ENCODE assay signal across 1 cellular context in genomic region chr17:36463916-36464764, GRCh38.
A peak's percentile ranks its signal among the peaks of the same experiment; 100 is the strongest.
TF ChIP-seq lines count a peak whose summit lies in the region.

No MANE protein-coding gene starts in this region.

TF ChIP-seq in HepG2, 621 proteins besides CTCF, POLR2A, EP300 and RAD21 (continued from another document and continues in another):
- TF ChIP-seq ZGPAT (CRISPR knock-in tag; IDR thresholded peaks at IDR 0.05) (no peak), ZNF343 (CRISPR knock-in tag; IDR thresholded peaks at IDR 0.05) (no peak), GATA4 (IDR thresholded peaks at IDR 0.05; ENCODE audit: borderline replicate concordance, low read depth) (no peak), FOXK2 (IDR thresholded peaks at IDR 0.05) (no peak), ZNF276 (CRISPR knock-in tag; IDR thresholded peaks at IDR 0.05; ENCODE audit: low read depth) (no peak), ZFP41 (CRISPR knock-in tag; IDR thresholded peaks at IDR 0.05; ENCODE audit: borderline replicate concordance) (no peak), GLI4 (CRISPR knock-in tag; IDR thresholded peaks at IDR 0.05; ENCODE audit: borderline replicate concordance) (no peak), ZSCAN22 (CRISPR knock-in tag; IDR thresholded peaks at IDR 0.05) (no peak), HBP1 (CRISPR knock-in tag; IDR thresholded peaks at IDR 0.05; ENCODE audit: low read depth) (0 out of 2 replicates have a peak, but pooled peaks have one; percentile 53), POLR2AphosphoS2 (IDR thresholded peaks at IDR 0.05; ENCODE audit: low read depth, low read length) (no peak), NFKBIZ (CRISPR knock-in tag; IDR thresholded peaks at IDR 0.05) (no peak), MAFF (IDR thresholded peaks at IDR 0.05; ENCODE audit: low read depth, low read length) (peak; percentile 24; the same call in 1 of the 2 replicates), HES4 (CRISPR knock-in tag; IDR thresholded peaks at IDR 0.05; ENCODE audit: borderline replicate concordance) (no peak), ZNF30 (CRISPR knock-in tag; IDR thresholded peaks at IDR 0.05) (no peak), KDM3A (CRISPR knock-in tag; IDR thresholded peaks at IDR 0.05; ENCODE audit: low read depth) (no peak), SMAD9 (CRISPR knock-in tag; IDR thresholded peaks at IDR 0.05) (no peak), FOXA3 (CRISPR knock-in tag; IDR thresholded peaks at IDR 0.05) (no peak), GPN1 (CRISPR knock-in tag; IDR thresholded peaks at IDR 0.05; ENCODE audit: borderline replicate concordance) (no peak), SOX6 (IDR thresholded peaks at IDR 0.05) (no peak), SOX6 (CRISPR knock-in tag; IDR thresholded peaks at IDR 0.05) (no peak), ZNF441 (CRISPR knock-in tag; IDR thresholded peaks at IDR 0.05; ENCODE audit: borderline replicate concordance) (0 out of 2 replicates have a peak, but pooled peaks have one; percentile 41), ZNF724P (CRISPR knock-in tag; IDR thresholded peaks at IDR 0.05; ENCODE audit: borderline replicate concordance) (no peak), NFRKB (IDR thresholded peaks at IDR 0.05) (no peak), MTERF4 (CRISPR knock-in tag; IDR thresholded peaks at IDR 0.05) (no peak), ZNF224 (CRISPR knock-in tag; IDR thresholded peaks at IDR 0.05) (no peak), ZNF557 (CRISPR knock-in tag; IDR thresholded peaks at IDR 0.05) (peak; percentile 41; the same call in 1 of the 2 replicates), PHF21A (CRISPR knock-in tag; IDR thresholded peaks at IDR 0.05) (no peak), FOXA1 (IDR thresholded peaks at IDR 0.05) (no peak), FOXA1 (CRISPR knock-in tag; IDR thresholded peaks at IDR 0.05) (no peak), KAT2B (IDR thresholded peaks at IDR 0.05; ENCODE audit: borderline replicate concordance, low read depth, low read length) (no peak), RORA (CRISPR knock-in tag; IDR thresholded peaks at IDR 0.05) (no peak), NONO (IDR thresholded peaks at IDR 0.05) (no peak), NONO (CRISPR knock-in tag; conservative IDR thresholded peaks at IDR 0.05) (no peak), MAX (IDR thresholded peaks at IDR 0.05) (0 out of 2 replicates have a peak, but pooled peaks have one; percentile 24), ZNF770 (CRISPR knock-in tag; IDR thresholded peaks at IDR 0.05) (no peak), HOXA3 (CRISPR knock-in tag; IDR thresholded peaks at IDR 0.05) (peak; percentile 58), XBP1 (CRISPR knock-in tag; IDR thresholded peaks at IDR 0.05) (no peak), ZNF761 (CRISPR knock-in tag; conservative IDR thresholded peaks at IDR 0.05) (no peak)
- TF ChIP-seq, protein P1, sequence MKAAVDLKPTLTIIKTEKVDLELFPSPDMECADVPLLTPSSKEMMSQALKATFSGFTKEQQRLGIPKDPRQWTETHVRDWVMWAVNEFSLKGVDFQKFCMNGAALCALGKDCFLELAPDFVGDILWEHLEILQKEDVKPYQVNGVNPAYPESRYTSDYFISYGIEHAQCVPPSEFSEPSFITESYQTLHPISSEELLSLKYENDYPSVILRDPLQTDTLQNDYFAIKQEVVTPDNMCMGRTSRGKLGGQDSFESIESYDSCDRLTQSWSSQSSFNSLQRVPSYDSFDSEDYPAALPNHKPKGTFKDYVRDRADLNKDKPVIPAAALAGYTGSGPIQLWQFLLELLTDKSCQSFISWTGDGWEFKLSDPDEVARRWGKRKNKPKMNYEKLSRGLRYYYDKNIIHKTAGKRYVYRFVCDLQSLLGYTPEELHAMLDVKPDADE (CRISPR knock-in tag; IDR thresholded peaks at IDR 0.05): 0 out of 2 replicates have a peak, but pooled peaks have one; percentile 42
- TF ChIP-seq, protein P2, sequence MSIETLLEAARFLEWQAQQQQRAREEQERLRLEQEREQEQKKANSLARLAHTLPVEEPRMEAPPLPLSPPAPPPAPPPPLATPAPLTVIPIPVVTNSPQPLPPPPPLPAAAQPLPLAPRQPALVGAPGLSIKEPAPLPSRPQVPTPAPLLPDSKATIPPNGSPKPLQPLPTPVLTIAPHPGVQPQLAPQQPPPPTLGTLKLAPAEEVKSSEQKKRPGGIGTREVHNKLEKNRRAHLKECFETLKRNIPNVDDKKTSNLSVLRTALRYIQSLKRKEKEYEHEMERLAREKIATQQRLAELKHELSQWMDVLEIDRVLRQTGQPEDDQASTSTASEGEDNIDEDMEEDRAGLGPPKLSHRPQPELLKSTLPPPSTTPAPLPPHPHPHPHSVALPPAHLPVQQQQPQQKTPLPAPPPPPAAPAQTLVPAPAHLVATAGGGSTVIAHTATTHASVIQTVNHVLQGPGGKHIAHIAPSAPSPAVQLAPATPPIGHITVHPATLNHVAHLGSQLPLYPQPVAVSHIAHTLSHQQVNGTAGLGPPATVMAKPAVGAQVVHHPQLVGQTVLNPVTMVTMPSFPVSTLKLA (IDR thresholded peaks at IDR 0.05): no peak
- TF ChIP-seq, protein P3, sequence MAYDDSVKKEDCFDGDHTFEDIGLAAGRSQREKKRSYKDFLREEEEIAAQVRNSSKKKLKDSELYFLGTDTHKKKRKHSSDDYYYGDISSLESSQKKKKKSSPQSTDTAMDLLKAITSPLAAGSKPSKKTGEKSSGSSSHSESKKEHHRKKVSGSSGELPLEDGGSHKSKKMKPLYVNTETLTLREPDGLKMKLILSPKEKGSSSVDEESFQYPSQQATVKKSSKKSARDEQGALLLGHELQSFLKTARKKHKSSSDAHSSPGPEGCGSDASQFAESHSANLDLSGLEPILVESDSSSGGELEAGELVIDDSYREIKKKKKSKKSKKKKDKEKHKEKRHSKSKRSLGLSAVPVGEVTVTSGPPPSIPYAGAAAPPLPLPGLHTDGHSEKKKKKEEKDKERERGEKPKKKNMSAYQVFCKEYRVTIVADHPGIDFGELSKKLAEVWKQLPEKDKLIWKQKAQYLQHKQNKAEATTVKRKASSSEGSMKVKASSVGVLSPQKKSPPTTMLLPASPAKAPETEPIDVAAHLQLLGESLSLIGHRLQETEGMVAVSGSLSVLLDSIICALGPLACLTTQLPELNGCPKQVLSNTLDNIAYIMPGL (CRISPR knock-in tag; IDR thresholded peaks at IDR 0.05; ENCODE audit: borderline replicate concordance in 1 of 2, low read depth in 1 of 2): no peak
- TF ChIP-seq, protein P4, sequence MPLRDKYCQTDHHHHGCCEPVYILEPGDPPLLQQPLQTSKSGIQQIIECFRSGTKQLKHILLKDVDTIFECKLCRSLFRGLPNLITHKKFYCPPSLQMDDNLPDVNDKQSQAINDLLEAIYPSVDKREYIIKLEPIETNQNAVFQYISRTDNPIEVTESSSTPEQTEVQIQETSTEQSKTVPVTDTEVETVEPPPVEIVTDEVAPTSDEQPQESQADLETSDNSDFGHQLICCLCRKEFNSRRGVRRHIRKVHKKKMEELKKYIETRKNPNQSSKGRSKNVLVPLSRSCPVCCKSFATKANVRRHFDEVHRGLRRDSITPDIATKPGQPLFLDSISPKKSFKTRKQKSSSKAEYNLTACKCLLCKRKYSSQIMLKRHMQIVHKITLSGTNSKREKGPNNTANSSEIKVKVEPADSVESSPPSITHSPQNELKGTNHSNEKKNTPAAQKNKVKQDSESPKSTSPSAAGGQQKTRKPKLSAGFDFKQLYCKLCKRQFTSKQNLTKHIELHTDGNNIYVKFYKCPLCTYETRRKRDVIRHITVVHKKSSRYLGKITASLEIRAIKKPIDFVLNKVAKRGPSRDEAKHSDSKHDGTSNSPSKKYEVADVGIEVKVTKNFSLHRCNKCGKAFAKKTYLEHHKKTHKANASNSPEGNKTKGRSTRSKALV (CRISPR knock-in tag; IDR thresholded peaks at IDR 0.05): 0 out of 2 replicates have a peak, but pooled peaks have one; percentile 34
- TF ChIP-seq, protein P5, sequence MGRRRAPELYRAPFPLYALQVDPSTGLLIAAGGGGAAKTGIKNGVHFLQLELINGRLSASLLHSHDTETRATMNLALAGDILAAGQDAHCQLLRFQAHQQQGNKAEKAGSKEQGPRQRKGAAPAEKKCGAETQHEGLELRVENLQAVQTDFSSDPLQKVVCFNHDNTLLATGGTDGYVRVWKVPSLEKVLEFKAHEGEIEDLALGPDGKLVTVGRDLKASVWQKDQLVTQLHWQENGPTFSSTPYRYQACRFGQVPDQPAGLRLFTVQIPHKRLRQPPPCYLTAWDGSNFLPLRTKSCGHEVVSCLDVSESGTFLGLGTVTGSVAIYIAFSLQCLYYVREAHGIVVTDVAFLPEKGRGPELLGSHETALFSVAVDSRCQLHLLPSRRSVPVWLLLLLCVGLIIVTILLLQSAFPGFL (CRISPR knock-in tag; IDR thresholded peaks at IDR 0.05): no peak
